In the genomic region with DNA sequence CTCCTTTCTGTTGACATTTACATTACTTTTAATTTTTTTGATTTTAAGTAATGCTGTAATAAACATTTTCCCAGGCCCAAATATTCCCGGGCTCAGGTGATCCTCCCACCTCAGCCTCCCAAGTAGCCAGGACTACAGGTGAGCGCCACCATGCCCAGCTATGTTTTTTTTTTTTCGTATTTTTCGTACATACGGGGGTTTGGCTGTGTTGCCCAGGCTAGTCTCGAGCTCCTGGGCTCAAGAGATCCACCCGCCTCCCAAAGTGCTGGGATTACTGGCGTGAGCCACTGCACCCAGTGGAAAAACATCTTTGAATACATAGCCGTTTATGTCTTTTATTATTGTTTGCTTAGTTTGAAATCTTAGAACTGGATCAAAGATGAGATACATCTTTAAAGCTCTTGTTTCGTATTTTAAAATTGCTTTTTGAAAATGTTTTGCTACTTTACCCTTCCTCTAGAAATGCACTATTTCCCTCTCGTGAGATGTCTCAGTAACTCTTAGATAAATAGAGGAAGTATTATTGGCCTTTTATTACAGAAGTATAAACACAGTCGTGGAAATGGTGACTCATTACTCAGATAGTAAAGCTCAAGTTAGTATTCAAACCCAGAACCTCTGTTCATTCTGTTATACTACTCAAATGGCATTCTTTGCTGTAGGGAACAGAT, we compare ENCODE assay signal across 1 cellular context.
TF ChIP-seq lines count a peak whose summit lies in the region.

No MANE protein-coding gene starts in this region.

TF ChIP-seq in K562, 482 proteins besides CTCF, POLR2A, EP300 and RAD21 (continued from another document):
- TF ChIP-seq, protein P1, sequence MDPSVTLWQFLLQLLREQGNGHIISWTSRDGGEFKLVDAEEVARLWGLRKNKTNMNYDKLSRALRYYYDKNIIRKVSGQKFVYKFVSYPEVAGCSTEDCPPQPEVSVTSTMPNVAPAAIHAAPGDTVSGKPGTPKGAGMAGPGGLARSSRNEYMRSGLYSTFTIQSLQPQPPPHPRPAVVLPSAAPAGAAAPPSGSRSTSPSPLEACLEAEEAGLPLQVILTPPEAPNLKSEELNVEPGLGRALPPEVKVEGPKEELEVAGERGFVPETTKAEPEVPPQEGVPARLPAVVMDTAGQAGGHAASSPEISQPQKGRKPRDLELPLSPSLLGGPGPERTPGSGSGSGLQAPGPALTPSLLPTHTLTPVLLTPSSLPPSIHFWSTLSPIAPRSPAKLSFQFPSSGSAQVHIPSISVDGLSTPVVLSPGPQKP (CRISPR knock-in tag; IDR thresholded peaks at IDR 0.05), result no peak
- TF ChIP-seq, protein P2, sequence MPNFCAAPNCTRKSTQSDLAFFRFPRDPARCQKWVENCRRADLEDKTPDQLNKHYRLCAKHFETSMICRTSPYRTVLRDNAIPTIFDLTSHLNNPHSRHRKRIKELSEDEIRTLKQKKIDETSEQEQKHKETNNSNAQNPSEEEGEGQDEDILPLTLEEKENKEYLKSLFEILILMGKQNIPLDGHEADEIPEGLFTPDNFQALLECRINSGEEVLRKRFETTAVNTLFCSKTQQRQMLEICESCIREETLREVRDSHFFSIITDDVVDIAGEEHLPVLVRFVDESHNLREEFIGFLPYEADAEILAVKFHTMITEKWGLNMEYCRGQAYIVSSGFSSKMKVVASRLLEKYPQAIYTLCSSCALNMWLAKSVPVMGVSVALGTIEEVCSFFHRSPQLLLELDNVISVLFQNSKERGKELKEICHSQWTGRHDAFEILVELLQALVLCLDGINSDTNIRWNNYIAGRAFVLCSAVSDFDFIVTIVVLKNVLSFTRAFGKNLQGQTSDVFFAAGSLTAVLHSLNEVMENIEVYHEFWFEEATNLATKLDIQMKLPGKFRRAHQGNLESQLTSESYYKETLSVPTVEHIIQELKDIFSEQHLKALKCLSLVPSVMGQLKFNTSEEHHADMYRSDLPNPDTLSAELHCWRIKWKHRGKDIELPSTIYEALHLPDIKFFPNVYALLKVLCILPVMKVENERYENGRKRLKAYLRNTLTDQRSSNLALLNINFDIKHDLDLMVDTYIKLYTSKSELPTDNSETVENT (CRISPR knock-in tag; IDR thresholded peaks at IDR 0.05), result no peak
- no peak for TF ChIP-seq NFE2 (IDR thresholded peaks at IDR 0.05; ENCODE audit: low read depth)
- TF ChIP-seq PRMT5 (CRISPR knock-in tag; IDR thresholded peaks at IDR 0.05), result no peak
- TF ChIP-seq NCOA4 (IDR thresholded peaks at IDR 0.05; ENCODE audit: partially characterized antibody), result no peak
- TF ChIP-seq, protein P3, sequence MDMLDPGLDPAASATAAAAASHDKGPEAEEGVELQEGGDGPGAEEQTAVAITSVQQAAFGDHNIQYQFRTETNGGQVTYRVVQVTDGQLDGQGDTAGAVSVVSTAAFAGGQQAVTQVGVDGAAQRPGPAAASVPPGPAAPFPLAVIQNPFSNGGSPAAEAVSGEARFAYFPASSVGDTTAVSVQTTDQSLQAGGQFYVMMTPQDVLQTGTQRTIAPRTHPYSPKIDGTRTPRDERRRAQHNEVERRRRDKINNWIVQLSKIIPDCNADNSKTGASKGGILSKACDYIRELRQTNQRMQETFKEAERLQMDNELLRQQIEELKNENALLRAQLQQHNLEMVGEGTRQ (CRISPR knock-in tag; IDR thresholded peaks at IDR 0.05), result no peak
- TF ChIP-seq, protein P4, sequence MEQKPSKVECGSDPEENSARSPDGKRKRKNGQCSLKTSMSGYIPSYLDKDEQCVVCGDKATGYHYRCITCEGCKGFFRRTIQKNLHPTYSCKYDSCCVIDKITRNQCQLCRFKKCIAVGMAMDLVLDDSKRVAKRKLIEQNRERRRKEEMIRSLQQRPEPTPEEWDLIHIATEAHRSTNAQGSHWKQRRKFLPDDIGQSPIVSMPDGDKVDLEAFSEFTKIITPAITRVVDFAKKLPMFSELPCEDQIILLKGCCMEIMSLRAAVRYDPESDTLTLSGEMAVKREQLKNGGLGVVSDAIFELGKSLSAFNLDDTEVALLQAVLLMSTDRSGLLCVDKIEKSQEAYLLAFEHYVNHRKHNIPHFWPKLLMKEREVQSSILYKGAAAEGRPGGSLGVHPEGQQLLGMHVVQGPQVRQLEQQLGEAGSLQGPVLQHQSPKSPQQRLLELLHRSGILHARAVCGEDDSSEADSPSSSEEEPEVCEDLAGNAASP (IDR thresholded peaks at IDR 0.05), result no peak
- peak; percentile 40; the same call in 1 of the 2 replicates for TF ChIP-seq SP1 (CRISPR knock-in tag; IDR thresholded peaks at IDR 0.05)
- TF ChIP-seq PML (IDR thresholded peaks at IDR 0.05; ENCODE audit: low read length), result 0 out of 2 replicates have a peak, but pooled peaks have one; percentile 13
- no peak for TF ChIP-seq TEAD1 (CRISPR knock-in tag; IDR thresholded peaks at IDR 0.05)
- TF ChIP-seq ZNF253 (CRISPR knock-in tag; conservative IDR thresholded peaks at IDR 0.05), result no peak
- TF ChIP-seq, protein P5, sequence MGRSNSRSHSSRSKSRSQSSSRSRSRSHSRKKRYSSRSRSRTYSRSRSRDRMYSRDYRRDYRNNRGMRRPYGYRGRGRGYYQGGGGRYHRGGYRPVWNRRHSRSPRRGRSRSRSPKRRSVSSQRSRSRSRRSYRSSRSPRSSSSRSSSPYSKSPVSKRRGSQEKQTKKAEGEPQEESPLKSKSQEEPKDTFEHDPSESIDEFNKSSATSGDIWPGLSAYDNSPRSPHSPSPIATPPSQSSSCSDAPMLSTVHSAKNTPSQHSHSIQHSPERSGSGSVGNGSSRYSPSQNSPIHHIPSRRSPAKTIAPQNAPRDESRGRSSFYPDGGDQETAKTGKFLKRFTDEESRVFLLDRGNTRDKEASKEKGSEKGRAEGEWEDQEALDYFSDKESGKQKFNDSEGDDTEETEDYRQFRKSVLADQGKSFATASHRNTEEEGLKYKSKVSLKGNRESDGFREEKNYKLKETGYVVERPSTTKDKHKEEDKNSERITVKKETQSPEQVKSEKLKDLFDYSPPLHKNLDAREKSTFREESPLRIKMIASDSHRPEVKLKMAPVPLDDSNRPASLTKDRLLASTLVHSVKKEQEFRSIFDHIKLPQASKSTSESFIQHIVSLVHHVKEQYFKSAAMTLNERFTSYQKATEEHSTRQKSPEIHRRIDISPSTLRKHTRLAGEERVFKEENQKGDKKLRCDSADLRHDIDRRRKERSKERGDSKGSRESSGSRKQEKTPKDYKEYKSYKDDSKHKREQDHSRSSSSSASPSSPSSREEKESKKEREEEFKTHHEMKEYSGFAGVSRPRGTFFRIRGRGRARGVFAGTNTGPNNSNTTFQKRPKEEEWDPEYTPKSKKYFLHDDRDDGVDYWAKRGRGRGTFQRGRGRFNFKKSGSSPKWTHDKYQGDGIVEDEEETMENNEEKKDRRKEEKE (IDR thresholded peaks at IDR 0.05; ENCODE audit: borderline replicate concordance in 1 of 2, control insufficient read depth in 1 of 2, low read depth in 2 of 2, low read length in 1 of 2), result no peak
- 0 out of 2 replicates have a peak, but pooled peaks have one; percentile 40 for TF ChIP-seq ZEB2 (IDR thresholded peaks at IDR 0.05)
- no peak for TF ChIP-seq ZNF24 (IDR thresholded peaks at IDR 0.05)
- TF ChIP-seq, protein P6, sequence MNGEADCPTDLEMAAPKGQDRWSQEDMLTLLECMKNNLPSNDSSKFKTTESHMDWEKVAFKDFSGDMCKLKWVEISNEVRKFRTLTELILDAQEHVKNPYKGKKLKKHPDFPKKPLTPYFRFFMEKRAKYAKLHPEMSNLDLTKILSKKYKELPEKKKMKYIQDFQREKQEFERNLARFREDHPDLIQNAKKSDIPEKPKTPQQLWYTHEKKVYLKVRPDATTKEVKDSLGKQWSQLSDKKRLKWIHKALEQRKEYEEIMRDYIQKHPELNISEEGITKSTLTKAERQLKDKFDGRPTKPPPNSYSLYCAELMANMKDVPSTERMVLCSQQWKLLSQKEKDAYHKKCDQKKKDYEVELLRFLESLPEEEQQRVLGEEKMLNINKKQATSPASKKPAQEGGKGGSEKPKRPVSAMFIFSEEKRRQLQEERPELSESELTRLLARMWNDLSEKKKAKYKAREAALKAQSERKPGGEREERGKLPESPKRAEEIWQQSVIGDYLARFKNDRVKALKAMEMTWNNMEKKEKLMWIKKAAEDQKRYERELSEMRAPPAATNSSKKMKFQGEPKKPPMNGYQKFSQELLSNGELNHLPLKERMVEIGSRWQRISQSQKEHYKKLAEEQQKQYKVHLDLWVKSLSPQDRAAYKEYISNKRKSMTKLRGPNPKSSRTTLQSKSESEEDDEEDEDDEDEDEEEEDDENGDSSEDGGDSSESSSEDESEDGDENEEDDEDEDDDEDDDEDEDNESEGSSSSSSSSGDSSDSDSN (IDR thresholded peaks at IDR 0.05; ENCODE audit: borderline replicate concordance in 1 of 2, low read depth in 2 of 2, low read length in 2 of 2), result 0 out of 4 replicates have a peak, but pooled peaks of 1 of the 2 experiments have one; percentile 30
- TF ChIP-seq, protein P7, sequence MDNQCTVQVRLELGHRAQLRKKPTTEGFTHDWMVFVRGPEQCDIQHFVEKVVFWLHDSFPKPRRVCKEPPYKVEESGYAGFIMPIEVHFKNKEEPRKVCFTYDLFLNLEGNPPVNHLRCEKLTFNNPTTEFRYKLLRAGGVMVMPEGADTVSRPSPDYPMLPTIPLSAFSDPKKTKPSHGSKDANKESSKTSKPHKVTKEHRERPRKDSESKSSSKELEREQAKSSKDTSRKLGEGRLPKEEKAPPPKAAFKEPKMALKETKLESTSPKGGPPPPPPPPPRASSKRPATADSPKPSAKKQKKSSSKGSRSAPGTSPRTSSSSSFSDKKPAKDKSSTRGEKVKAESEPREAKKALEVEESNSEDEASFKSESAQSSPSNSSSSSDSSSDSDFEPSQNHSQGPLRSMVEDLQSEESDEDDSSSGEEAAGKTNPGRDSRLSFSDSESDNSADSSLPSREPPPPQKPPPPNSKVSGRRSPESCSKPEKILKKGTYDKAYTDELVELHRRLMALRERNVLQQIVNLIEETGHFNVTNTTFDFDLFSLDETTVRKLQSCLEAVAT (IDR thresholded peaks at IDR 0.05), result 0 out of 4 replicates have a peak, but pooled peaks of 1 of the 2 experiments have one; percentile 13
TF ChIP-seq in K562: peak in this region for 43.
